In the genomic region with DNA sequence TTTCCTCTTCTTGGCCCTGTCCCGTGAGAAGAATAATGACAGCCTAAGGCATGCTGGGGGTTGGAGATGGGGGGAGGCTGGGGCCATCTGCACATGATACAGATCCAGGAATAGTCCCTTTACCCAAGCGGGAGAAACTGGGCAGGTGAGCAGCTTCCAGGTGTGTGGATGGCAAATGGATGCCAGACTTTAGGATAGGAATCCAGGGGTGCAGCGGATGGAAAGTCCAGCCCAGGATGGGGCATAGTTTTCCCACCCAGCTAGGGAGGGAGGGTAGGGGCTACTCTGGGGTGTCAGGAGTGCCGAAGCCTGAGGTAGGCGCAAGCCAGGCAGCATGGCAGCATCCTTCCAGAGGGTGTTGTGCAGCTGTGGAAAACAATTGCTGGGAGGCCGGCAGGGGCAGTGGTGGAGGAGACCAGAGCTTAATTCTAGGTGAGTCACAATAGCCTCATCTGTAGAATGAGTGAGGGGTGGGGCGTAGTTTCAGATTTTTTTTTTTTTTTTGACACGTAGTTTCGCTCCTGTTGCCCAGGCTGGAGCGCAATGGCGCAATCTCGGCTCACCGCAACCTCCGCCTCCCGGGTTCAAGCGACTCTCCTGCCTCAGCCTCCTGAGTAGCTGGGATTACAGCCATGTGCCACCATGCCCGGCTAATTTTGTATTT, we compare ENCODE assay signal across 13 cellular contexts. TPM values are rescaled to one million over a fixed set of nuclear protein-coding genes. Genes with fewer than 3 reads are reported as not detected.
DNase-seq lines count a peak whose midpoint lies in the region; ATAC-seq and TF ChIP-seq lines count a peak whose summit lies in the region.
"Had no signal": no experiment of that assay in that cellular context is flagged by ENCODE, and none has a peak within 500 bp of the region (broad histone marks: within the 10 kb centered on the region; RNA-seq: fewer than 3 reads in every experiment).

No MANE protein-coding gene starts in this region.

- POLR2A ChIA-PET in RWPE1 (lab: Yijun Ruan, JAX; ENCODE audit: low non-redundant PET), result interaction anchor here (0.7 kb wide), 2 partner anchors 148 to 377 kb away, joined by 3 to 7 read pairs; no protein-coding TSS in a partner anchor

- no peaks in the 10 kb centered on the region for H3K4me1 ChIP-seq in upper lobe of right lung

- H3K27me3 ChIP-seq in upper lobe of right lung, result no peaks in the 10 kb centered on the region
- H3K27me3 ChIP-seq: BLaER1 treated with 17β-estradiol and CSF1 and Interleukin-3, amounts not matched to agents 10 nM and 100 nM; upper lobe of left lung had no signal

- H3K4me3 ChIP-seq in upper lobe of right lung, result no peak overlapping the region
- H3K4me3 ChIP-seq: BLaER1 treated with 17β-estradiol and CSF1 and Interleukin-3, amounts not matched to agents 10 nM and 100 nM; upper lobe of left lung had no signal

- no peak overlapping the region for H3K4me3 Mint-ChIP-seq in Calu3 (ENCODE audit: low read depth, unreplicated experiment)
- H3K4me3 Mint-ChIP-seq in glutamatergic neuron (ENCODE audit: unreplicated experiment), result no peak overlapping the region
- no peak overlapping the region for H3K4me3 Mint-ChIP-seq in stimulated activated memory B cell treated with anti-CD40 and anti-IgM and Interleukin-4, amounts not matched to agents 10 μg/mL and 1 μg/mL and 100 μg/mL, for 72 hours
- H3K4me3 Mint-ChIP-seq: brain, HFFc6, immature natural killer cell had no signal

- H3K36me3 Mint-ChIP-seq in Calu3 (ENCODE audit: insufficient read depth, unreplicated experiment) (no peaks in the 10 kb centered on the region), glutamatergic neuron (ENCODE audit: unreplicated experiment) (no peaks in the 10 kb centered on the region)
- H3K36me3 Mint-ChIP-seq in stimulated activated memory B cell treated with anti-CD40 and anti-IgM and Interleukin-4, amounts not matched to agents 10 μg/mL and 1 μg/mL and 100 μg/mL, for 72 hours, result no peaks in the 10 kb centered on the region
- H3K36me3 Mint-ChIP-seq: brain, immature natural killer cell had no signal

- peak; percentile 4 for DNase-seq in Calu3
- DNase-seq in HT1080 (ENCODE audit: low read depth), result peak; percentile 90
- DNase-seq in RWPE1 (ENCODE audit: low spot score), result peak; percentile 88
- DNase-seq in glutamatergic neuron, result no peak
- no peak for DNase-seq in midbrain (lab: John Stamatoyannopoulos, UW)
- DNase-seq in upper lobe of right lung, result no peak

- H3K36me3 ChIP-seq in upper lobe of right lung, result no peaks in the 10 kb centered on the region
- H3K36me3 ChIP-seq: BLaER1 treated with 17β-estradiol and CSF1 and Interleukin-3, amounts not matched to agents 10 nM and 100 nM; upper lobe of left lung had no signal

- ATAC-seq in stimulated activated memory B cell treated with anti-CD40 and anti-IgM and Interleukin-4, amounts not matched to agents 10 μg/mL and 1 μg/mL and 100 μg/mL, for 72 hours, result no peak
- no peak for ATAC-seq in upper lobe of right lung

- H3K27ac ChIP-seq in RWPE1 (no peak overlapping the region), upper lobe of right lung (no peak overlapping the region)
- H3K27ac ChIP-seq: BLaER1 treated with 17β-estradiol and CSF1 and Interleukin-3, amounts not matched to agents 10 nM and 100 nM; upper lobe of left lung had no signal

- intact Hi-C loops in Calu3 (cut with micrococcal nuclease; ENCODE audit: unreplicated experiment) (no loop called here), upper lobe of right lung (cut with DNase I) (loop anchor here (5.0 kb wide), 1 partner anchor 139 kb away; no protein-coding TSS in a partner anchor)

- H3K9me3 Mint-ChIP-seq in Calu3 (ENCODE audit: low read depth, unreplicated experiment), result no peaks in the 10 kb centered on the region
- H3K9me3 Mint-ChIP-seq in glutamatergic neuron (ENCODE audit: unreplicated experiment), result peaks cover 8% of the 10 kb centered on the region
- no peaks in the 10 kb centered on the region for H3K9me3 Mint-ChIP-seq in stimulated activated memory B cell treated with anti-CD40 and anti-IgM and Interleukin-4, amounts not matched to agents 10 μg/mL and 1 μg/mL and 100 μg/mL, for 72 hours
- H3K9me3 Mint-ChIP-seq: HFFc6, immature natural killer cell had no signal

- peaks cover 32% of the 10 kb centered on the region for H3K27me3 Mint-ChIP-seq in Calu3 (ENCODE audit: unreplicated experiment)
- peaks cover 7% of the 10 kb centered on the region for H3K27me3 Mint-ChIP-seq in glutamatergic neuron (ENCODE audit: unreplicated experiment)
- peaks cover 34% of the 10 kb centered on the region for H3K27me3 Mint-ChIP-seq in stimulated activated memory B cell treated with anti-CD40 and anti-IgM and Interleukin-4, amounts not matched to agents 10 μg/mL and 1 μg/mL and 100 μg/mL, for 72 hours

- no peaks in the 10 kb centered on the region for H3K9me3 ChIP-seq in upper lobe of right lung
- H3K9me3 ChIP-seq: BLaER1 treated with 17β-estradiol and CSF1 and Interleukin-3, amounts not matched to agents 10 nM and 100 nM; upper lobe of left lung had no signal

- no TSS peak for BruUV-seq in Calu3 (replicated peaks; lab: Mats Ljungman, UMichigan)

- H3K27ac Mint-ChIP-seq in Calu3 (ENCODE audit: unreplicated experiment), result no peak overlapping the region
- H3K27ac Mint-ChIP-seq in glutamatergic neuron (ENCODE audit: unreplicated experiment), result peak overlapping the region; percentile 22
- no peak overlapping the region for H3K27ac Mint-ChIP-seq in stimulated activated memory B cell treated with anti-CD40 and anti-IgM and Interleukin-4, amounts not matched to agents 10 μg/mL and 1 μg/mL and 100 μg/mL, for 72 hours
- H3K27ac Mint-ChIP-seq: HFFc6 had no signal

- H3K4me1 Mint-ChIP-seq in Calu3 (ENCODE audit: low read depth, unreplicated experiment) (no peaks in the 10 kb centered on the region), glutamatergic neuron (ENCODE audit: low read depth, unreplicated experiment) (peaks cover 27% of the 10 kb centered on the region)
- H3K4me1 Mint-ChIP-seq in stimulated activated memory B cell treated with anti-CD40 and anti-IgM and Interleukin-4, amounts not matched to agents 10 μg/mL and 1 μg/mL and 100 μg/mL, for 72 hours, result peaks cover 12% of the 10 kb centered on the region

- TF ChIP-seq CTCF in Calu3 (IDR thresholded peaks at IDR 0.05; ENCODE audit: unreplicated experiment) (no peak), RWPE1 (conservative IDR thresholded peaks at IDR 0.05; ENCODE audit: low read depth) (no peak), glutamatergic neuron (IDR thresholded peaks at IDR 0.05; ENCODE audit: partially characterized antibody, unreplicated experiment) (no peak), upper lobe of right lung (IDR thresholded peaks at IDR 0.05) (no peak)

- CTCF ChIA-PET in Calu3 (lab: Charles Lee), result interaction anchor here (0.6 to 1.7 kb wide), 5 partner anchors 14 to 290 kb away, joined by 4 to 12 read pairs (median 5); no protein-coding TSS in a partner anchor
- CTCF ChIA-PET in RWPE1 (lab: Yijun Ruan, JAX), result interaction anchor here (0.5 to 4.1 kb wide), 18 partner anchors 9 to 944 kb away, joined by 3 to 71 read pairs (median 3); a partner anchor contains a TSS

RNA-seq across cellular contexts. Expression of a gene that starts 15.4 kb away (rescaled TPM):
- 14.5 and 14.9 TPM in 2 replicates for total RNA-seq in Calu3 (2022)
- total RNA-seq in HT1080 (2014; rRNA removed; shearing (Covaris generic)), result 5.8 and 6.4 TPM in 2 replicates
- 8.4 and 11.5 TPM in 2 replicates for polyA plus RNA-seq in HT1080 (2015; cell fraction: cytosol; rRNA removed)
- polyA plus RNA-seq in HT1080 (2015; cell fraction: nucleus; rRNA removed), result 9.1 and 9.4 TPM in 2 replicates
- total RNA-seq in glutamatergic neuron (ENCODE audit: unreplicated experiment), result 152 TPM
- 16.8 TPM for total RNA-seq in upper lobe of right lung

RNA-seq across cellular contexts. Expression of a gene that starts 49.8 kb away (rescaled TPM):
- 11.1 TPM in 2 replicates for total RNA-seq in Calu3 (2022)
- total RNA-seq in HT1080 (2014; rRNA removed; shearing (Covaris generic)), result 0.11 TPM in 1 of 2 replicates, not detected in the other
- 0.03 and 0.18 TPM in 2 replicates for polyA plus RNA-seq in HT1080 (2015; cell fraction: cytosol; rRNA removed)
- polyA plus RNA-seq in HT1080 (2015; cell fraction: nucleus; rRNA removed), result 0.15 TPM in 1 of 2 replicates, not detected in the other
- not detected for total RNA-seq in glutamatergic neuron (ENCODE audit: unreplicated experiment)
- 3.6 TPM for total RNA-seq in upper lobe of right lung
- total RNA-seq: pulmonary artery endothelial cell had no signal
- polyA plus RNA-seq: immature natural killer cell had no signal

Comparison
In these comparisons a context has a peak if more than half of its experiments do, and no peak if none do; other contexts are left out.
1. DNase-seq: peak in Calu3 (single experiment), HT1080 (single experiment) and RWPE1 (single experiment); none in glutamatergic neuron (single experiment), midbrain (single experiment) and upper lobe of right lung (single experiment).